Comparison of ENCODE assay signal across 27 cellular contexts in genomic region chr5:135650081-135650480, GRCh38.
"Had no signal": no experiment of that assay in that cellular context is flagged by ENCODE, and none has a peak within 500 bp of the region (broad histone marks: within the 10 kb centered on the region; RNA-seq: fewer than 3 reads in every experiment).

No MANE protein-coding gene starts in this region.

- H3K9me3 ChIP-seq: ascending aorta, body of pancreas, SJCRH30, SK-N-SH had no signal

- H3K4me1 Mint-ChIP-seq: activated CD4-positive, alpha-beta memory T cell treated with anti-CD3 and anti-CD28 coated beads, Interleukin-2, amount 10 ng/mL, durations not matched to agents 7 days and 5 days; activated naive CD4-positive, alpha-beta T cell treated with anti-CD3 and anti-CD28 coated beads, Interleukin-2, amount 10 ng/mL, durations not matched to agents 7 days and 5 days had no signal

- H3K27ac Mint-ChIP-seq: activated CD4-positive, alpha-beta memory T cell treated with anti-CD3 and anti-CD28 coated beads, Interleukin-2, amount 10 ng/mL, durations not matched to agents 7 days and 5 days; activated naive CD4-positive, alpha-beta T cell treated with anti-CD3 and anti-CD28 coated beads, Interleukin-2, amount 10 ng/mL, durations not matched to agents 7 days and 5 days; activated T-cell treated with anti-CD3 and anti-CD28 coated beads, Interleukin-2, amount 50 U/mL, for 72 hours; activated T-helper 2 cell treated with anti-CD3 and anti-CD28 coated beads, Interferon-gamma antibody, Interleukin-2, Interleukin-4, amounts not matched to agents 10 μg/mL and 5 μg/mL and 100 μg/mL, durations not matched to agents 14 hours and 24 hours and 36 hours had no signal

- H3K36me3 Mint-ChIP-seq: activated naive CD4-positive, alpha-beta T cell treated with anti-CD3 and anti-CD28 coated beads, Interleukin-2, amount 10 ng/mL, durations not matched to agents 7 days and 5 days had no signal

- H3K4me3 Mint-ChIP-seq: activated CD4-positive, alpha-beta memory T cell treated with anti-CD3 and anti-CD28 coated beads, Interleukin-2, amount 10 ng/mL, durations not matched to agents 7 days and 5 days; activated naive CD4-positive, alpha-beta T cell treated with anti-CD3 and anti-CD28 coated beads, Interleukin-2, amount 10 ng/mL, durations not matched to agents 7 days and 5 days; activated T-cell treated with anti-CD3 and anti-CD28 coated beads, Interleukin-2, amount 50 U/mL, for 72 hours had no signal

- H3K27ac ChIP-seq: ascending aorta, body of pancreas, cardiac muscle cell, SJCRH30, VCaP had no signal

- H3K36me3 ChIP-seq: ascending aorta, cardiac muscle cell, SJCRH30 had no signal

- H3K9ac ChIP-seq: SK-N-SH had no signal

- ATAC-seq: activated T-cell treated with anti-CD3 and anti-CD28 coated beads, Interleukin-2, amount 50 U/mL, for 72 hours; body of pancreas had no signal

- H3K4me3 ChIP-seq: ascending aorta, body of pancreas, cardiac muscle cell, SJCRH30 had no signal

- H3K4me2 ChIP-seq: SK-N-SH had no signal

- H3K27me3 ChIP-seq: ascending aorta, body of pancreas, cardiac muscle cell, SJCRH30 had no signal

- H3K9me3 Mint-ChIP-seq: activated CD4-positive, alpha-beta memory T cell treated with anti-CD3 and anti-CD28 coated beads, Interleukin-2, amount 10 ng/mL, durations not matched to agents 7 days and 5 days; activated naive CD4-positive, alpha-beta T cell treated with anti-CD3 and anti-CD28 coated beads, Interleukin-2, amount 10 ng/mL, durations not matched to agents 7 days and 5 days; activated T-helper 2 cell treated with anti-CD3 and anti-CD28 coated beads, Interferon-gamma antibody, Interleukin-2, Interleukin-4, amounts not matched to agents 10 μg/mL and 5 μg/mL and 100 μg/mL, durations not matched to agents 14 hours and 24 hours and 36 hours had no signal

- DNase-seq: activated CD4-positive, alpha-beta memory T cell treated with anti-CD3 and anti-CD28 coated beads, Interleukin-2, amount 10 ng/mL, durations not matched to agents 7 days and 5 days; activated CD4-positive, alpha-beta T cell treated with anti-CD3 and anti-CD28 coated beads, Interleukin-2, amount 50 U/mL, for 1 hour; activated CD4-positive, CD25-positive, alpha-beta regulatory T cell; activated CD8-positive, alpha-beta memory T cell treated with anti-CD3 and anti-CD28 coated beads, Interleukin-2, amount 50 U/mL, for 4 hours; activated gamma-delta T cell treated with Interleukin-2 at 50 U/mL for 16 hours; activated naive CD4-positive, alpha-beta T cell treated with anti-CD3 and anti-CD28 coated beads, Interleukin-2, amount 10 ng/mL, durations not matched to agents 7 days and 5 days; activated T-cell treated with anti-CD3 and anti-CD28 coated beads, Interleukin-2, amount 50 U/mL, for 72 hours; amniotic stem cell; body of pancreas; KG1; NCI-H1092 treated with DMSO at 0.1 percent for 48 hours; NCI-H1417 treated with DMSO at 0.1 percent for 48 hours; NCI-H1694; NCI-H2029; NCI-H2107; NCI-H2171 treated with DMSO at 0.1 percent for 48 hours; NCI-H226; NCI-H526; NCI-H82; Right ventricle myocardium superior; SJCRH30; SK-N-SH; T-helper 1 cell had no signal

- H3K27me3 Mint-ChIP-seq: activated CD4-positive, alpha-beta memory T cell treated with anti-CD3 and anti-CD28 coated beads, Interleukin-2, amount 10 ng/mL, durations not matched to agents 7 days and 5 days; activated naive CD4-positive, alpha-beta T cell treated with anti-CD3 and anti-CD28 coated beads, Interleukin-2, amount 10 ng/mL, durations not matched to agents 7 days and 5 days had no signal

- H3K4me1 ChIP-seq: ascending aorta, body of pancreas had no signal
